In the genomic region with DNA sequence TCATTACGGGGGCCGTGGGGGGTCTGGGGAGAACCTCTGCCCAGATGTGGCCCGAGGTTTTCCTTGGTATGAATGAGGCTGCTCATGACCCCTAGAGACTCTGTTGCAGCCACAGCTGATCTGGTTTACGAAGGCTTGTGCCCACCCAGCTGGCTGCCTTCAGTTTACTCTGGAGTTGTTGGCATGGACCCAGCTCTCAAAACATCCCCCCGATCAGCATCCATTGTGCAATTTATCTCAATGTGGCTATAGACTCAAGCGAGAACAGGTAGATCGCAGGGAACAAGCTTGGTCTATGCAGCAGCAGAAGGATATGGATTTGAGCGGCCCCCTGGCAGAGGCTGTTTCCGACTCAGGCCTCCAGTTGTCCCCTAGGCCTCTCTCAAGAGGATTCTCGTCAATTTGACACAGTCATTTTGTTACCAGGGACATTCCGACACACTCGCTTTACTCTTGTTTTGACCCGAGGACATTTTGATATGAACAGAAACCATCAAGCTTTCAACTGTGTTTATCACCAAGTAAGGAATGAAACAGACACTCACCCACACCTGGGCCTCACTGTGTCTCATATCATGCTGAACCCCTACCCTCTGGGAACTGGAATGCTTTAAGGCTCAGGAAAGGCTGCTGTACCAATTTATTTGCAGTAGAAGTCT, we compare ENCODE assay signal across 10 cellular contexts.
DNase-seq lines count a peak whose midpoint lies in the region; ATAC-seq lines count a peak whose summit lies in the region.
"Had no signal": no experiment of that assay in that cellular context is flagged by ENCODE, and none has a peak within 500 bp of the region (broad histone marks: within the 10 kb centered on the region; RNA-seq: fewer than 3 reads in every experiment).

No MANE protein-coding gene starts in this region.

- H3K4me2 ChIP-seq in mesenchymal stem cell (ENCODE audit: low read length, poor library complexity, severe bottlenecking), result no peak overlapping the region

- H3K27ac ChIP-seq in mesenchymal stem cell (ENCODE audit: low read length, poor library complexity, severe bottlenecking), result no peak overlapping the region

- 93% methylated on average over 13 of the region's 13 CpGs for WGBS in mesenchymal stem cell

- no peak overlapping the region for H3K14ac ChIP-seq in mesenchymal stem cell (ENCODE audit: low read length in 2 of 2)

- H3K79me1 ChIP-seq in mesenchymal stem cell (replicated peaks; ENCODE audit: low read length, poor library complexity, severe bottlenecking), result no peaks in the 10 kb centered on the region

- no peak overlapping the region for H3K4ac ChIP-seq in mesenchymal stem cell (ENCODE audit: low read depth in 1 of 2, low read length in 2 of 2)

- peak overlapping the region; percentile 28 for H2AK5ac ChIP-seq in mesenchymal stem cell (ENCODE audit: low read length, severe bottlenecking)

- no peak overlapping the region for H2BK120ac ChIP-seq in mesenchymal stem cell (ENCODE audit: low read depth, low read length)

- H2BK5ac ChIP-seq in mesenchymal stem cell (ENCODE audit: low read depth, low read length, poor library complexity, severe bottlenecking), result no peak overlapping the region

- H3K18ac ChIP-seq in mesenchymal stem cell (ENCODE audit: low read depth in 1 of 2, low read length in 2 of 2), result no peak overlapping the region

- ATAC-seq in GM18511 (IDR thresholded peaks at IDR 0.05; ENCODE audit: unreplicated experiment), result peak; percentile 71
- peak; percentile 57 for ATAC-seq in GM21360 (IDR thresholded peaks at IDR 0.05; ENCODE audit: unreplicated experiment)
- peak; percentile 59 for ATAC-seq in HG03280 (IDR thresholded peaks at IDR 0.05; ENCODE audit: unreplicated experiment)
- no peak for ATAC-seq in sciatic nerve
- ATAC-seq: K562 had no signal

- no peak overlapping the region for H3K9ac ChIP-seq in mesenchymal stem cell (ENCODE audit: low read length)

- no peaks in the 10 kb centered on the region for H3K36me3 ChIP-seq in mesenchymal stem cell (ENCODE audit: control insufficient read depth in 1 of 2, insufficient read depth in 2 of 2, low read depth in 1 of 2, low read length in 2 of 2)

- no peak overlapping the region for H4K91ac ChIP-seq in mesenchymal stem cell (ENCODE audit: low read length)

- no peak overlapping the region for H2BK15ac ChIP-seq in mesenchymal stem cell (ENCODE audit: low read depth, poor library complexity, severe bottlenecking)

- no peak overlapping the region for H3K4me3 ChIP-seq in mesenchymal stem cell (ENCODE audit: insufficient read depth in 1 of 2, low read depth in 1 of 2, low read length in 2 of 2)
- H3K4me3 ChIP-seq: K562 had no signal

- H2AFZ ChIP-seq in mesenchymal stem cell (ENCODE audit: low read depth, low read length), result no peak overlapping the region

- H3K23ac ChIP-seq in mesenchymal stem cell (ENCODE audit: low read length in 2 of 2), result no peak overlapping the region

- H3K27me3 ChIP-seq in mesenchymal stem cell (ENCODE audit: control insufficient read depth in 1 of 2, insufficient read depth in 1 of 2, low read length in 2 of 2), result peaks cover 0 to 14% of the 10 kb centered on the region in 2 experiments

- peak overlapping the region in 1 of 2 experiments; percentile 71 for H2BK12ac ChIP-seq in mesenchymal stem cell (ENCODE audit: low read length in 2 of 2)

- peaks cover 14% of the 10 kb centered on the region for H3K4me1 ChIP-seq in mesenchymal stem cell (ENCODE audit: control insufficient read depth, insufficient read depth, low read depth, low read length)

- intact Hi-C loops in sciatic nerve (cut with DNase I), result no loop called here

- H4K8ac ChIP-seq in mesenchymal stem cell (ENCODE audit: low read length), result no peak overlapping the region

- no peak for DNase-seq in mesenchymal stem cell
- no peak for DNase-seq in sciatic nerve (ENCODE audit: low spot score)
- no peak for DNase-seq in 8988T
- no peak for DNase-seq in mesenteric fat pad (ENCODE audit: low spot score)
- DNase-seq in activated gamma-delta T cell treated with Interleukin-2 at 50 U/mL for 16 hours, result no peak
- DNase-seq: activated naive CD8-positive, alpha-beta T cell treated with anti-CD3 and anti-CD28 coated beads, Interleukin-2, amount 10 ng/mL, durations not matched to agents 7 days and 5 days had no signal

- H3K9me3 ChIP-seq in mesenchymal stem cell (ENCODE audit: control insufficient read depth, low read length), result peaks cover 7% of the 10 kb centered on the region
